8 cellular contexts compared by ENCODE assay signal in genomic region chr15:50907866-50908208, GRCh38. TPM values are rescaled to one million over a fixed set of nuclear protein-coding genes. Genes with fewer than 3 reads are reported as not detected.
DNase-seq lines count a peak whose midpoint lies in the region; ATAC-seq and TF ChIP-seq lines count a peak whose summit lies in the region.

No MANE protein-coding gene starts in this region.

- no peak for TF ChIP-seq POLR2A in vagina (IDR thresholded peaks at IDR 0.05)

- peaks cover 0 to 12% of the 10 kb centered on the region in 2 donors for H3K36me3 ChIP-seq in vagina

- intact Hi-C loops in vagina (cut with DNase I) = loop anchor here (10.0 kb wide), 1 partner anchor 223 kb away; the partner anchor contains the start of gene TRPM7

- no peaks in the 10 kb centered on the region for H3K9me3 ChIP-seq in vagina

- peaks cover 33% of the 10 kb centered on the region for H3K4me1 ChIP-seq in vagina

- peak; percentile 33 for ATAC-seq in HG02763 (IDR thresholded peaks at IDR 0.05; ENCODE audit: unreplicated experiment)

- H3K4me3 ChIP-seq in fibroblast of the aortic adventitia (ENCODE audit: low read depth, low read length) (peak overlapping the region; percentile 86), vagina (peak overlapping the region; percentile 79 to 94)

- peak overlapping the region; percentile 96 for H3K27ac ChIP-seq in vagina

- TF ChIP-seq CTCF in fibroblast of the aortic adventitia (IDR thresholded peaks at IDR 0.05; ENCODE audit: insufficient read depth, low read length) = no peak
- no peak for TF ChIP-seq CTCF in vagina (IDR thresholded peaks at IDR 0.05)

- DNase-seq in DMS79 treated with DMSO at 0.1 percent for 48 hours (lab: John Stamatoyannopoulos, UW) = peak; percentile 30
- no peak for DNase-seq in DMS79 (lab: John Stamatoyannopoulos, UW)
- DNase-seq in NCI-H69 (lab: John Stamatoyannopoulos, UW) = peak; percentile 79
- DNase-seq in activated T-helper 9 cell treated with anti-CD3 and anti-CD28 coated beads, Interleukin-2, amount 50 U/mL, for 16 hours (ENCODE audit: low read depth) = peak; percentile 26
- peak; percentile 46 for DNase-seq in fibroblast of the aortic adventitia (ENCODE audit: low read depth)
- DNase-seq in nucleus accumbens (lab: John Stamatoyannopoulos, UW) = peak in 29 of 56 donors; percentile 4 to 77 (median 57)
- no peak for DNase-seq in vagina (ENCODE audit: extremely low spot score in 2 of 2)

- H3K27me3 ChIP-seq in vagina = no peaks in the 10 kb centered on the region

RNA-seq across cellular contexts. Expression of gene AP4E1, which starts 0.6 kb away (rescaled TPM):
- 12.2 and 17.1 TPM in 2 replicates for total RNA-seq in fibroblast of the aortic adventitia (ENCODE audit: low replicate concordance)
- total RNA-seq in vagina = 7.4 TPM

Comparison
In these comparisons a context has a peak if more than half of its experiments do, and no peak if none do; other contexts are left out.
1. DNase-seq: peak in DMS79 treated with DMSO at 0.1 percent for 48 hours (single experiment), NCI-H69 (single experiment), activated T-helper 9 cell treated with anti-CD3 and anti-CD28 coated beads, Interleukin-2, amount 50 U/mL, for 16 hours (single experiment), fibroblast of the aortic adventitia (single experiment) and nucleus accumbens (29 of 56); none in DMS79 (single experiment) and vagina (0 of 2).